Comparison of ENCODE assay signal across 16 cellular contexts in genomic region chr5:142644127-142644526, GRCh38. TPM values are rescaled to one million over a fixed set of nuclear protein-coding genes. Genes with fewer than 3 reads are reported as not detected.
DNase-seq lines count a peak whose midpoint lies in the region; ATAC-seq, FAIRE-seq and TF ChIP-seq lines count a peak whose summit lies in the region.
"Had no signal": no experiment of that assay in that cellular context is flagged by ENCODE, and none has a peak within 500 bp of the region (broad histone marks: within the 10 kb centered on the region; RNA-seq: fewer than 3 reads in every experiment).

No MANE protein-coding gene starts in this region.

- TF ChIP-seq POLR2A in breast epithelium (IDR thresholded peaks at IDR 0.05) = no peak
- no peak for TF ChIP-seq POLR2A in vagina (IDR thresholded peaks at IDR 0.05)

- H3K27ac ChIP-seq in breast epithelium (peak overlapping the region in 1 of 2 donors; percentile 78), mammary epithelial cell (ENCODE audit: insufficient read depth, low read depth, low read length) (peak overlapping the region; percentile 74), layer of hippocampus (ENCODE audit: low read depth, low read length) (peak overlapping the region; percentile 14), vagina (peak overlapping the region; percentile 14), pancreas (no peak overlapping the region)
- H3K27ac ChIP-seq: 22Rv1 had no signal

- H4K20me1 ChIP-seq in mammary epithelial cell (ENCODE audit: insufficient read depth, low read length) = no peaks in the 10 kb centered on the region

- CTCF ChIA-PET in MCF 10A (lab: Yijun Ruan, JAX) = interaction anchor here (0.7 to 52.5 kb wide), 15 partner anchors 9 to 858 kb away, joined by 3 to 1243 read pairs (median 5); no protein-coding TSS in a partner anchor
- CTCF ChIA-PET in mammary epithelial cell (lab: Charles Lee; ENCODE audit: low non-redundant PET) = interaction anchor here (0.7 to 1.5 kb wide), 3 partner anchors 12 to 1277 kb away, joined by 4 to 7 read pairs (median 5); no protein-coding TSS in a partner anchor

- H3K9ac ChIP-seq in mammary epithelial cell (ENCODE audit: insufficient read depth, low read length) = peak overlapping the region; percentile 41

- no peaks in the 10 kb centered on the region for H3K79me2 ChIP-seq in mammary epithelial cell (ENCODE audit: insufficient read depth, low read length)

- H3K36me3 ChIP-seq in breast epithelium (no peaks in the 10 kb centered on the region), mammary epithelial cell (ENCODE audit: insufficient read depth, low read length) (no peaks in the 10 kb centered on the region), vagina (no peaks in the 10 kb centered on the region), pancreas (no peaks in the 10 kb centered on the region)

- POLR2A ChIA-PET in MCF 10A (lab: Yijun Ruan, JAX) = interaction anchor here (1.0 to 5.0 kb wide), 8 partner anchors 11 to 619 kb away, joined by 3 to 30 read pairs (median 4); partner anchors contain the start of gene FGF1

- intact Hi-C loops in MCF 10A (cut with micrococcal nuclease) (no loop called here), breast epithelium (cut with DNase I; ENCODE audit: low total_unique reads) (loop anchor here (10.0 kb wide), 1 partner anchor 741 kb away; no protein-coding TSS in a partner anchor), mammary epithelial cell (cut with micrococcal nuclease) (loop anchor here (2.0 kb wide), 1 partner anchor 33 kb away; no protein-coding TSS in a partner anchor), vagina (cut with DNase I) (no loop called here), pancreas (cut with DNase I) (no loop called here)

- H2AFZ ChIP-seq in mammary epithelial cell (ENCODE audit: low read depth, low read length) = peak overlapping the region; percentile 41

- TF ChIP-seq CTCF in MCF 10A (IDR thresholded peaks at IDR 0.05; ENCODE audit: unreplicated experiment) (no peak), breast epithelium (IDR thresholded peaks at IDR 0.05) (no peak), mammary epithelial cell (conservative IDR thresholded peaks at IDR 0.05 in 1 of 2, IDR thresholded peaks at IDR 0.05 in 1 of 2; ENCODE audit: extremely low read depth in 1 of 2, insufficient read depth in 1 of 2, low read depth in 1 of 2, low read length in 2 of 2) (no peak), vagina (IDR thresholded peaks at IDR 0.05) (no peak), pancreas (IDR thresholded peaks at IDR 0.05) (no peak)

- H3K36me3 Mint-ChIP-seq in MCF 10A (ENCODE audit: insufficient read depth, unreplicated experiment) = no peaks in the 10 kb centered on the region
- H3K36me3 Mint-ChIP-seq: CD4-positive, alpha-beta memory T cell had no signal

- no peak for FAIRE-seq in pancreas (lab: Jason Lieb, UNC)
- FAIRE-seq: GM12892 had no signal

- no peaks in the 10 kb centered on the region for H3K9me3 Mint-ChIP-seq in MCF 10A (ENCODE audit: unreplicated experiment)
- H3K9me3 Mint-ChIP-seq: CD4-positive, alpha-beta memory T cell; T-helper 1 cell treated with Interleukin-12 subunit alpha and Interleukin-12 subunit beta and Interleukin-4 antibody, amounts not matched to agents 30 μg/mL and 1 μg/mL, for 36 hours had no signal

- no peaks in the 10 kb centered on the region for H3K27me3 Mint-ChIP-seq in MCF 10A (ENCODE audit: insufficient read depth, unreplicated experiment)

- no TSS peak for BruUV-seq in MCF 10A (replicated peaks; lab: Mats Ljungman, UMichigan)
- BruUV-seq in mammary epithelial cell (replicated peaks; lab: Mats Ljungman, UMichigan) = no TSS peak

- no peak for ATAC-seq in pancreas

- WGBS in mammary epithelial cell (ENCODE audit: low coverage, missing lambda C conversion rate) = 13% methylated on average over 4 of the region's 5 CpGs
- 57 to 67% methylated on average over 5 of the region's 5 CpGs for WGBS in pancreas, 2 donors

- dilution Hi-C loops in mammary epithelial cell (cut with HindIII; ENCODE audit: low sequenced_read_pairs) = no loop called here

- DNase-seq in MCF 10A (ENCODE audit: unreplicated experiment) = peak; percentile 34
- DNase-seq in breast epithelium (ENCODE audit: low spot score in 2 of 2) = no peak
- DNase-seq in mammary epithelial cell = peak; percentile 78
- DNase-seq in vagina (ENCODE audit: extremely low spot score in 2 of 2) = no peak
- no peak for DNase-seq in NCI-H446 treated with DMSO at 0.1 percent for 48 hours (lab: John Stamatoyannopoulos, UW)
- DNase-seq in pancreas = no peak
- no peak for DNase-seq in SIG-M5 treated with dmso at 0.1 percent for 504 hours (lab: John Stamatoyannopoulos, UW; ENCODE audit: unreplicated experiment)
- DNase-seq: activated CD4-positive, alpha-beta T cell treated with anti-CD3 and anti-CD28 coated beads for 4 hours; activated T-cell treated with anti-CD3 and anti-CD28 coated beads, Interleukin-2, amount 50 U/mL, for 48 hours; CD4-positive, alpha-beta memory T cell; immature natural killer cell; NCI-H510A had no signal

- in situ Hi-C loops in mammary epithelial cell (cut with MboI; ENCODE audit: low sequenced_read_pairs in 2 of 2) = no loop called here

- H3K4me3 ChIP-seq in breast epithelium (no peak overlapping the region), mammary epithelial cell (replicated peaks in 1 of 3; ENCODE audit: insufficient read depth in 1 of 3, low read depth in 2 of 3, low read length in 3 of 3) (no peak overlapping the region), vagina (no peak overlapping the region), pancreas (no peak overlapping the region)

- H3K4me1 ChIP-seq in breast epithelium (peaks cover 0 to 6% of the 10 kb centered on the region in 2 donors), mammary epithelial cell (ENCODE audit: insufficient read depth, low read length) (peaks cover 22% of the 10 kb centered on the region), vagina (peaks cover 22% of the 10 kb centered on the region), pancreas (no peaks in the 10 kb centered on the region)

- H3K9me3 ChIP-seq in breast epithelium = no peaks in the 10 kb centered on the region
- H3K9me3 ChIP-seq in mammary epithelial cell (replicated peaks; ENCODE audit: insufficient read depth, low read length) = no peaks in the 10 kb centered on the region
- H3K9me3 ChIP-seq in vagina = no peaks in the 10 kb centered on the region
- H3K9me3 ChIP-seq in pancreas = no peaks in the 10 kb centered on the region

- peak overlapping the region; percentile 85 for H3K27ac Mint-ChIP-seq in MCF 10A (ENCODE audit: low read depth, unreplicated experiment)
- H3K27ac Mint-ChIP-seq: CD4-positive, alpha-beta memory T cell; immature natural killer cell; T-helper 1 cell treated with Interleukin-12 subunit alpha and Interleukin-12 subunit beta and Interleukin-4 antibody, amounts not matched to agents 30 μg/mL and 1 μg/mL, for 36 hours had no signal

- H3K27me3 ChIP-seq in breast epithelium = no peaks in the 10 kb centered on the region
- H3K27me3 ChIP-seq in mammary epithelial cell (ENCODE audit: insufficient read depth, low read length) = no peaks in the 10 kb centered on the region
- H3K27me3 ChIP-seq in layer of hippocampus (ENCODE audit: control insufficient read depth, insufficient read depth, low read length) = no peaks in the 10 kb centered on the region
- no peaks in the 10 kb centered on the region for H3K27me3 ChIP-seq in vagina
- H3K27me3 ChIP-seq in pancreas = no peaks in the 10 kb centered on the region

- peak overlapping the region; percentile 48 for H3K4me3 Mint-ChIP-seq in MCF 10A (ENCODE audit: unreplicated experiment)
- H3K4me3 Mint-ChIP-seq: CD4-positive, alpha-beta memory T cell; immature natural killer cell; T-helper 1 cell treated with Interleukin-12 subunit alpha and Interleukin-12 subunit beta and Interleukin-4 antibody, amounts not matched to agents 30 μg/mL and 1 μg/mL, for 36 hours had no signal

- H3K4me2 ChIP-seq in mammary epithelial cell (ENCODE audit: insufficient read depth, low read depth, low read length) = peak overlapping the region; percentile 61

- peaks cover 26% of the 10 kb centered on the region for H3K4me1 Mint-ChIP-seq in MCF 10A (ENCODE audit: insufficient read depth, unreplicated experiment)
- H3K4me1 Mint-ChIP-seq: immature natural killer cell had no signal

RNA-seq across cellular contexts. Expression of gene FGF1, which starts 41.8 kb away (rescaled TPM):
- 0.34 and 0.65 TPM in 2 replicates for total RNA-seq in MCF 10A (2022)
- 10 to 100 TPM in 1 of 3 donors, 1 to 10 TPM in 1, under 1 TPM in 1; 0.32 to 20.3 (median 6.6) TPM for total RNA-seq in breast epithelium
- total RNA-seq in mammary epithelial cell = 10 to 100 TPM in 1 of 2 donors, 1 to 10 TPM in 1; 7.9 to 22.5 TPM
- polyA plus RNA-seq in mammary epithelial cell = 5.0 TPM
- polyA minus RNA-seq in mammary epithelial cell = 8.9 TPM
- total RNA-seq in vagina = 2.0 TPM
- total RNA-seq in pancreas = under 1 TPM; 0.03 to 0.90 (median 0.24) TPM
- polyA plus RNA-seq in pancreas = under 1 TPM; 0.42 to 0.73 TPM
- total RNA-seq: CD4-positive, alpha-beta memory T cell had no signal
- polyA plus RNA-seq: CD4-positive, alpha-beta memory T cell; immature natural killer cell had no signal

Comparison
In these comparisons a context has a peak if more than half of its experiments do, and no peak if none do; other contexts are left out.
1. DNase-seq: peak in MCF 10A (single experiment) and mammary epithelial cell (single experiment); none in breast epithelium (0 of 2), vagina (0 of 2), NCI-H446 treated with DMSO at 0.1 percent for 48 hours (single experiment), pancreas (0 of 6) and SIG-M5 treated with dmso at 0.1 percent for 504 hours (single experiment).
2. intact Hi-C loops: an anchor here in breast epithelium (10.0 kb wide) and mammary epithelial cell (2.0 kb wide); none called in MCF 10A, vagina and pancreas.
3. H3K27ac ChIP-seq: peak in mammary epithelial cell (single experiment), layer of hippocampus (single experiment) and vagina (single experiment); none in pancreas (0 of 4).